Comparison of ENCODE assay signal across 8 cellular contexts in genomic region chr5:160439205-160439600, GRCh38.
DNase-seq lines count a peak whose midpoint lies in the region; ATAC-seq and TF ChIP-seq lines count a peak whose summit lies in the region.

No MANE protein-coding gene starts in this region.

- ATAC-seq in GM18907 (IDR thresholded peaks at IDR 0.05; ENCODE audit: unreplicated experiment) (peak; percentile 67), HG03139 (IDR thresholded peaks at IDR 0.05; ENCODE audit: unreplicated experiment) (peak; percentile 44)
- peak; percentile 75 to 80 for ATAC-seq in activated CD4-positive, CD25-positive, alpha-beta regulatory T cell treated with anti-CD3 and anti-CD28 coated beads, Interleukin-2, amount 50 U/mL, for 24 hours

- no peak for DNase-seq in AG09309 (ENCODE audit: low read depth)
- DNase-seq in NCI-H2227 (lab: John Stamatoyannopoulos, UW; ENCODE audit: unreplicated experiment) = peak; percentile 74
- peak; percentile 83 for DNase-seq in cerebellar cortex (ENCODE audit: low spot score)
- DNase-seq in kidney glomerular epithelial cell (lab: John Stamatoyannopoulos, UW) = peak; percentile 75
- DNase-seq in stimulated activated CD4-positive, alpha-beta T cell treated with anti-CD3 and anti-CD28 coated beads, Interleukin-1b, Interleukin-23, amount 100 ng/mL, for 24 hours (ENCODE audit: low read depth in 4 of 4, low spot score in 1 of 4) = peak; percentile 79 to 87 (median 86)

- peak overlapping the region; percentile 59 for H3K4me3 ChIP-seq in AG09309 (ENCODE audit: control insufficient read depth, low read depth, low read length)

- TF ChIP-seq CTCF in AG09309 (IDR thresholded peaks at IDR 0.05; ENCODE audit: control insufficient read depth, insufficient read depth, low read depth, low read length, missing control alignments) = peak; percentile 92
